Comparison of ENCODE assay signal across 24 cellular contexts in the genomic region with DNA sequence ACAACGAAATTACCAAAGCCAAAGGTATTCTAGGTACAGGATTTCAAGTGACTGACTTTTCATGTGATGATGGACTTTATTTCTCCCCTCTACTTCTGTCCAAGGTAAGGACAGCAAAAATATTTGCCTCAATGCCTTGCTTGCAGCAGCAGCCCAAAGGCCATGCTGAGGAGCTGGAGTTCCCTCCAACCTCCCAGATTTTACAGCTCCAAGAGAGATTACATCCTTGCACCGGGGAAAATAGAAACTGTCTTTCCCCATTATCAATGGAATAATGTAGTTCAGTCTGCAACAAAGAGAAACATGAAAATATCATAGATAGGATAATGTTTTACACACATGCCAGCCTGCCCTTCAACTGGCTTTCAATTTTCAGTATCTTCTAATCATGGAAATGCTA. TPM values are rescaled to one million over a fixed set of nuclear protein-coding genes. Genes with fewer than 3 reads are reported as not detected.
DNase-seq lines count a peak whose midpoint lies in the region; ATAC-seq lines count a peak whose summit lies in the region.
"Had no signal": no experiment of that assay in that cellular context is flagged by ENCODE, and none has a peak within 500 bp of the region (broad histone marks: within the 10 kb centered on the region; RNA-seq: fewer than 3 reads in every experiment).

No MANE protein-coding gene starts in this region.

- ATAC-seq in naive thymus-derived CD4-positive, alpha-beta T cell: no peak
- no peak for ATAC-seq in GM18870 (IDR thresholded peaks at IDR 0.05; ENCODE audit: unreplicated experiment)
- ATAC-seq: effector memory CD8-positive, alpha-beta T cell; stimulated activated naive CD8-positive, alpha-beta T cell treated with anti-CD3 and anti-CD28 coated beads, Interleukin-15, Interleukin-2, amounts not matched to agents 100 U/mL and 50 U/mL, for 24 hours had no signal

- peaks cover 0 to 13% (median 6%) of the 10 kb centered on the region in 3 experiments for H3K9me3 ChIP-seq in naive thymus-derived CD4-positive, alpha-beta T cell (ENCODE audit: control insufficient read depth in 2 of 3, low read length in 3 of 3)

- peaks cover 0 to 33% (median 8%) of the 10 kb centered on the region in 11 donors for H3K9me3 Mint-ChIP-seq in naive thymus-derived CD4-positive, alpha-beta T cell
- H3K9me3 Mint-ChIP-seq: effector memory CD8-positive, alpha-beta T cell had no signal

- POLR2A ChIA-PET in naive thymus-derived CD4-positive, alpha-beta T cell (lab: Charles Lee): no interaction called here

- no peaks in the 10 kb centered on the region for H3K4me1 ChIP-seq in naive thymus-derived CD4-positive, alpha-beta T cell (ENCODE audit: control insufficient read depth in 2 of 2, insufficient read depth in 2 of 2, low read length in 2 of 2)
- H3K4me1 ChIP-seq: adrenal gland, right atrium auricular region had no signal

- H3K4me3 Mint-ChIP-seq in naive thymus-derived CD4-positive, alpha-beta T cell: no peak overlapping the region
- H3K4me3 Mint-ChIP-seq: CD14-positive monocyte; effector memory CD8-positive, alpha-beta T cell had no signal

- peaks cover 18 to 57% (median 28%) of the 10 kb centered on the region in 3 experiments for H3K36me3 ChIP-seq in naive thymus-derived CD4-positive, alpha-beta T cell (ENCODE audit: control insufficient read depth in 2 of 3, insufficient read depth in 3 of 3, low read length in 3 of 3)

- peaks cover 13 to 62% (median 42%) of the 10 kb centered on the region in 5 donors for H3K36me3 Mint-ChIP-seq in naive thymus-derived CD4-positive, alpha-beta T cell

- no peaks in the 10 kb centered on the region for H3K27me3 ChIP-seq in naive thymus-derived CD4-positive, alpha-beta T cell (ENCODE audit: control insufficient read depth in 2 of 2, insufficient read depth in 2 of 2, low read length in 2 of 2)
- H3K27me3 ChIP-seq: adrenal gland, right atrium auricular region had no signal

- H3K27ac Mint-ChIP-seq in naive thymus-derived CD4-positive, alpha-beta T cell: peak overlapping the region in 5 of 9 donors; percentile 7 to 60 (median 35)
- H3K27ac Mint-ChIP-seq: CD14-positive monocyte had no signal

- peaks cover 0 to 7% (median 0%) of the 10 kb centered on the region in 7 donors for H3K4me1 Mint-ChIP-seq in naive thymus-derived CD4-positive, alpha-beta T cell
- H3K4me1 Mint-ChIP-seq: CD14-positive monocyte had no signal

- no peak overlapping the region for H3K4me3 ChIP-seq in naive thymus-derived CD4-positive, alpha-beta T cell (ENCODE audit: low read length)
- H3K4me3 ChIP-seq: adrenal gland, right atrium auricular region, smooth muscle cell, thoracic aorta had no signal

- no peak overlapping the region for H3K27ac ChIP-seq in naive thymus-derived CD4-positive, alpha-beta T cell (ENCODE audit: low read depth, low read length)
- H3K27ac ChIP-seq: adrenal gland, right atrium auricular region, thoracic aorta had no signal

- CTCF ChIA-PET in naive thymus-derived CD4-positive, alpha-beta T cell (lab: Charles Lee): no interaction called here

- no peaks in the 10 kb centered on the region for H3K27me3 Mint-ChIP-seq in naive thymus-derived CD4-positive, alpha-beta T cell
- H3K27me3 Mint-ChIP-seq: effector memory CD8-positive, alpha-beta T cell had no signal

- DNase-seq in DMS53 (lab: John Stamatoyannopoulos, UW) (peak; percentile 10), DMS53 treated with DMSO at 0.1 percent for 48 hours (lab: John Stamatoyannopoulos, UW; ENCODE audit: unreplicated experiment) (no peak), NCI-H69 (lab: John Stamatoyannopoulos, UW) (peak; percentile 1), activated gamma-delta T cell treated with Interleukin-2 at 50 U/mL for 16 hours (no peak)
- no peak for DNase-seq in naive thymus-derived CD4-positive, alpha-beta T cell
- DNase-seq: activated CD4-positive, alpha-beta T cell treated with anti-CD3 and anti-CD28 coated beads for 4 hours; activated gamma-delta T cell; adrenal gland; central memory CD4-positive, alpha-beta T cell; cortex of kidney; effector memory CD8-positive, alpha-beta T cell; IMR-90; NCI-H1694; NCI-H748 treated with DMSO at 0.1 percent for 48 hours; posterior cingulate gyrus; stimulated activated CD4-positive, alpha-beta T cell treated with anti-CD3 and anti-CD28 coated beads, Interleukin-1b, Interleukin-23, amount 100 ng/mL, for 48 hours; stimulated activated naive CD8-positive, alpha-beta T cell treated with anti-CD3 and anti-CD28 coated beads, Interleukin-15, Interleukin-2, amounts not matched to agents 100 U/mL and 50 U/mL, for 24 hours; SW 1271; T-helper 9 cell had no signal

- intact Hi-C loops in naive thymus-derived CD4-positive, alpha-beta T cell (cut with micrococcal nuclease): no loop called here

RNA-seq across cellular contexts. Expression of a gene that starts 13.5 kb away (rescaled TPM):
- total RNA-seq in naive thymus-derived CD4-positive, alpha-beta T cell: 100 to 1,000 TPM; 127 to 276 (median 137) TPM
- 100 to 1,000 TPM; 103 to 116 TPM for polyA plus RNA-seq in naive thymus-derived CD4-positive, alpha-beta T cell

RNA-seq across cellular contexts. Expression of a gene that starts 14.0 kb away (rescaled TPM):
- total RNA-seq in naive thymus-derived CD4-positive, alpha-beta T cell: 100 to 1,000 TPM in 1 of 5 experiments, 10 to 100 TPM in 4; 46.3 to 127 (median 52.2) TPM
- 100 to 1,000 TPM; 134 to 137 TPM for polyA plus RNA-seq in naive thymus-derived CD4-positive, alpha-beta T cell

RNA-seq across cellular contexts. Expression of a gene that starts 29.7 kb away (rescaled TPM):
- total RNA-seq in naive thymus-derived CD4-positive, alpha-beta T cell: 10 to 100 TPM; 16.1 to 22.5 (median 17.9) TPM
- polyA plus RNA-seq in naive thymus-derived CD4-positive, alpha-beta T cell: 10 to 100 TPM; 18.6 to 39.6 TPM

RNA-seq across cellular contexts. Expression of a gene that starts 32.8 kb away (rescaled TPM):
- total RNA-seq in naive thymus-derived CD4-positive, alpha-beta T cell: 10 to 100 TPM; 22.9 to 57.2 (median 30.5) TPM
- 10 to 100 TPM; 31.9 to 54.9 TPM for polyA plus RNA-seq in naive thymus-derived CD4-positive, alpha-beta T cell

RNA-seq across cellular contexts. Expression of a gene that starts 51.3 kb away (rescaled TPM):
- total RNA-seq in naive thymus-derived CD4-positive, alpha-beta T cell: 100 to 1,000 TPM; 330 to 737 (median 528) TPM
- polyA plus RNA-seq in naive thymus-derived CD4-positive, alpha-beta T cell: 100 to 1,000 TPM; 130 to 145 TPM

Comparison
In these comparisons a context has a peak if more than half of its experiments do, and no peak if none do; other contexts are left out.
1. DNase-seq: peak in DMS53 (single experiment) and NCI-H69 (single experiment); none in DMS53 treated with DMSO at 0.1 percent for 48 hours (single experiment), naive thymus-derived CD4-positive, alpha-beta T cell (0 of 9) and activated gamma-delta T cell treated with Interleukin-2 at 50 U/mL for 16 hours (single experiment).